In the genomic region with DNA sequence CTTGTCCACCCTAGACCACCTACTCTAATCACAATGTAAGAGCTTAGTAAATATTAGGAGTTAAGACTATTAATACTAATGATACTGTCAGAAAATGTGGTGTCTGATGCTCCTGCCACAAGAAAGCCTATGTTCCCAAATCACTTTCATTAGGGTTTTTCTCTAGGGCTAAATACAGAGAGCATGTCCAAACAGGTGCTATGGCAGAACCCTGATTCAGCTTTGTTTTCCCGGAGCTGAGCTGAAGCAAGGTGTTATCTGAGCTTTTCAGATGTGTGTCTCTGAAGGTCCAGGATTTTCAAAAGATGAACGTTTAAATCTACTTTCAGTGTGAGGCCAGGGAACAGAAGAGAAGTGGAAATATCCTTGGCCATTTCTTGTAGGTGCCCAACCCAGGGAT, we compare ENCODE assay signal across 25 cellular contexts. TPM values are rescaled to one million over a fixed set of nuclear protein-coding genes. Genes with fewer than 3 reads are reported as not detected.
"Had no signal": no experiment of that assay in that cellular context is flagged by ENCODE, and none has a peak within 500 bp of the region (broad histone marks: within the 10 kb centered on the region; RNA-seq: fewer than 3 reads in every experiment).

No MANE protein-coding gene starts in this region.

- H3K9me3 ChIP-seq: mucosa of descending colon, neutrophil, psoas muscle, right lobe of liver, testis, tibial nerve, upper lobe of right lung, vagina had no signal

- H3K27me3 ChIP-seq: dorsolateral prefrontal cortex, heart left ventricle, neutrophil, right lobe of liver, testis, tibial nerve, upper lobe of right lung, vagina had no signal

- DNase-seq: cortex of kidney; dorsolateral prefrontal cortex; effector CD8-positive, alpha-beta T cell; heart left ventricle; hippocampal formation; kidney glomerular epithelial cell; mucosa of descending colon; naive thymus-derived CD8-positive, alpha-beta T cell; psoas muscle; retina; right lobe of liver; stimulated activated CD4-positive, alpha-beta T cell treated with anti-CD3 and anti-CD28 coated beads, Interleukin-15, amount 100 ng/mL, for 24 hours; stimulated activated CD4-positive, alpha-beta T cell treated with anti-CD3 and anti-CD28 coated beads, Interleukin-1b, Interleukin-23, amount 100 ng/mL, for 48 hours; stimulated activated CD4-positive, alpha-beta T cell treated with anti-CD3 and anti-CD28 coated beads, Interleukin-4, amount 100 ng/mL, for 24 hours; testis; upper lobe of right lung had no signal

- ATAC-seq: heart left ventricle; mucosa of descending colon; naive thymus-derived CD8-positive, alpha-beta T cell; psoas muscle; stimulated activated memory B cell treated with anti-CD40 and anti-IgM and Interleukin-4, amounts not matched to agents 10 μg/mL and 1 μg/mL and 100 μg/mL, for 72 hours; upper lobe of right lung had no signal

- H3K4me3 ChIP-seq: dorsolateral prefrontal cortex, heart left ventricle, mucosa of descending colon, psoas muscle, right lobe of liver, testis, tibial nerve, upper lobe of right lung, vagina had no signal

- H3K36me3 ChIP-seq: heart left ventricle, neutrophil, right lobe of liver, tibial nerve, upper lobe of right lung, vagina had no signal

- H3K27ac ChIP-seq: dorsolateral prefrontal cortex, epithelial cell of prostate, neutrophil, psoas muscle, right lobe of liver, testis, tibial nerve, upper lobe of right lung, vagina had no signal

RNA-seq across cellular contexts. Expression of gene CPO, which starts 40.6 kb away (rescaled TPM):
- total RNA-seq: frontal cortex; glomerular endothelial cell; lung microvascular endothelial cell; naive thymus-derived CD8-positive, alpha-beta T cell; osteoblast; upper lobe of right lung; vagina had no signal
- polyA plus RNA-seq: naive thymus-derived CD8-positive, alpha-beta T cell had no signal
